Comparison of ENCODE assay signal across 8 cellular contexts in genomic region chr19:12365372-12366162, GRCh38. TPM values are rescaled to one million over a fixed set of nuclear protein-coding genes. Genes with fewer than 3 reads are reported as not detected.
DNase-seq lines count a peak whose midpoint lies in the region; ATAC-seq and TF ChIP-seq lines count a peak whose summit lies in the region.

ZNF442 (minus strand) TSS chr19:12365683; CDS start chr19:12363631, 2,052 bp downstream.

- H3K36me3 Mint-ChIP-seq in CD8-positive, alpha-beta memory T cell: peaks cover 0 to 8% (median 6%) of the 10 kb centered on the region in 3 donors
- H3K36me3 Mint-ChIP-seq in activated T-helper 2 cell treated with anti-CD3 and anti-CD28 coated beads, Interferon-gamma antibody, Interleukin-2, Interleukin-4, amounts not matched to agents 10 μg/mL and 5 μg/mL and 100 μg/mL, durations not matched to agents 14 hours and 24 hours and 36 hours (ENCODE audit: low read depth): peaks cover 6% of the 10 kb centered on the region
- peaks cover 0 to 8% (median 3%) of the 10 kb centered on the region in 5 donors for H3K36me3 Mint-ChIP-seq in naive thymus-derived CD4-positive, alpha-beta T cell
- H3K36me3 Mint-ChIP-seq in stimulated activated memory B cell treated with anti-CD40 and anti-IgM and Interleukin-4, amounts not matched to agents 10 μg/mL and 1 μg/mL and 100 μg/mL, for 72 hours: no peaks in the 10 kb centered on the region

- peaks cover 0 to 6% (median 0%) of the 10 kb centered on the region in 5 donors for H3K9me3 Mint-ChIP-seq in CD8-positive, alpha-beta memory T cell
- H3K9me3 Mint-ChIP-seq in activated T-helper 2 cell treated with anti-CD3 and anti-CD28 coated beads, Interferon-gamma antibody, Interleukin-2, Interleukin-4, amounts not matched to agents 10 μg/mL and 5 μg/mL and 100 μg/mL, durations not matched to agents 14 hours and 24 hours and 36 hours: peaks cover 30% of the 10 kb centered on the region
- peaks cover 0 to 18% (median 0%) of the 10 kb centered on the region in 11 donors for H3K9me3 Mint-ChIP-seq in naive thymus-derived CD4-positive, alpha-beta T cell
- H3K9me3 Mint-ChIP-seq in stimulated activated memory B cell treated with anti-CD40 and anti-IgM and Interleukin-4, amounts not matched to agents 10 μg/mL and 1 μg/mL and 100 μg/mL, for 72 hours: no peaks in the 10 kb centered on the region

- H3K27ac ChIP-seq in CD8-positive, alpha-beta memory T cell (ENCODE audit: low read depth, low read length): peak within 1 kb of the TSS; percentile 69
- peak within 1 kb of the TSS; percentile 68 for H3K27ac ChIP-seq in naive thymus-derived CD4-positive, alpha-beta T cell (ENCODE audit: low read depth, low read length)

- CTCF ChIA-PET in CD8-positive, alpha-beta memory T cell (lab: Charles Lee): interaction anchor here (0.9 to 1.2 kb wide), 3 partner anchors 32 to 441 kb away, joined by 3 to 6 read pairs (median 3); partner anchors contain the start of genes ZNF136, ZNF563 and ZNF700
- CTCF ChIA-PET in naive thymus-derived CD4-positive, alpha-beta T cell (lab: Charles Lee): interaction anchor here (0.6 to 1.3 kb wide), 6 partner anchors 11 to 511 kb away, joined by 3 to 5 read pairs (median 4); partner anchors contain the start of genes ZNF136 and ZNF563

- intact Hi-C loops in activated T-helper 2 cell treated with anti-CD3 and anti-CD28 coated beads, Interferon-gamma antibody, Interleukin-2, Interleukin-4, amounts not matched to agents 10 μg/mL and 5 μg/mL and 100 μg/mL, durations not matched to agents 14 hours and 24 hours and 36 hours (cut with micrococcal nuclease): loop anchor here (1.0 kb wide), 1 partner anchor 34 kb away; no protein-coding TSS in a partner anchor
- intact Hi-C loops in naive thymus-derived CD4-positive, alpha-beta T cell (cut with micrococcal nuclease): loop anchor here (1.0 to 2.0 kb wide), 8 partner anchors 32 to 186 kb away; partner anchors contain the start of genes ZNF44 (in 2 of the 2), ZNF563 (in 2 of the 2), ZNF799 (in 2 of the 2) and ZNF564 (in 1 of the 2)

- peak; percentile 69 for TF ChIP-seq CTCF in fibroblast of mammary gland (conservative IDR thresholded peaks at IDR 0.05; ENCODE audit: control insufficient read depth, insufficient read depth, low read depth, low read length)

- no peaks in the 10 kb centered on the region for H3K36me3 ChIP-seq in CD8-positive, alpha-beta memory T cell (ENCODE audit: insufficient read depth, low read length)
- H3K36me3 ChIP-seq in naive thymus-derived CD4-positive, alpha-beta T cell (ENCODE audit: control insufficient read depth in 2 of 3, insufficient read depth in 3 of 3, low read length in 3 of 3): peaks cover 0 to 5% (median 0%) of the 10 kb centered on the region in 3 experiments

- peak within 1 kb of the TSS; percentile 50 to 92 (median 80) for H3K27ac Mint-ChIP-seq in CD8-positive, alpha-beta memory T cell
- no peak within 1 kb of the TSS for H3K27ac Mint-ChIP-seq in activated T-helper 2 cell treated with anti-CD3 and anti-CD28 coated beads, Interferon-gamma antibody, Interleukin-2, Interleukin-4, amounts not matched to agents 10 μg/mL and 5 μg/mL and 100 μg/mL, durations not matched to agents 14 hours and 24 hours and 36 hours
- peak within 1 kb of the TSS; percentile 68 to 91 (median 85) for H3K27ac Mint-ChIP-seq in naive thymus-derived CD4-positive, alpha-beta T cell
- peak within 1 kb of the TSS; percentile 98 for H3K27ac Mint-ChIP-seq in stimulated activated memory B cell treated with anti-CD40 and anti-IgM and Interleukin-4, amounts not matched to agents 10 μg/mL and 1 μg/mL and 100 μg/mL, for 72 hours

- POLR2A ChIA-PET in CD8-positive, alpha-beta memory T cell (lab: Charles Lee): interaction anchor here (0.5 to 2.0 kb wide), 7 partner anchors 33 to 442 kb away, joined by 3 to 18 read pairs (median 3); partner anchors contain the start of gene ZNF563
- POLR2A ChIA-PET in naive thymus-derived CD4-positive, alpha-beta T cell (lab: Charles Lee): interaction anchor here (0.6 to 2.3 kb wide), 8 partner anchors 33 to 166 kb away, joined by 3 to 26 read pairs (median 3); partner anchors contain the start of genes ZNF44 and ZNF563

- DNase-seq in CD8-positive, alpha-beta memory T cell: peak; percentile 57 to 87 (median 76)
- DNase-seq in HPDE6-E6E7 (ENCODE audit: extremely low spot score) (peak; percentile 94), RKO (ENCODE audit: low spot score) (peak; percentile 97), fibroblast of mammary gland (ENCODE audit: low read depth) (peak; percentile 93)
- peak; percentile 64 for DNase-seq in activated T-helper 2 cell treated with anti-CD3 and anti-CD28 coated beads, Interferon-gamma antibody, Interleukin-2, Interleukin-4, amounts not matched to agents 10 μg/mL and 5 μg/mL and 100 μg/mL, durations not matched to agents 14 hours and 24 hours and 36 hours (ENCODE audit: low spot score)
- DNase-seq in naive thymus-derived CD4-positive, alpha-beta T cell: peak; percentile 56 to 88 (median 80)

- H3K4me3 ChIP-seq in CD8-positive, alpha-beta memory T cell (ENCODE audit: low read length): peak within 1 kb of the TSS; percentile 63
- H3K4me3 ChIP-seq in fibroblast of mammary gland (ENCODE audit: control insufficient read depth, low read depth, low read length): peak within 1 kb of the TSS; percentile 73
- H3K4me3 ChIP-seq in naive thymus-derived CD4-positive, alpha-beta T cell (ENCODE audit: low read length): peak within 1 kb of the TSS; percentile 66

- no peaks in the 10 kb centered on the region for H3K9me3 ChIP-seq in CD8-positive, alpha-beta memory T cell (ENCODE audit: low read length)
- H3K9me3 ChIP-seq in naive thymus-derived CD4-positive, alpha-beta T cell (ENCODE audit: control insufficient read depth in 2 of 3, low read length in 3 of 3): no peaks in the 10 kb centered on the region

- peaks cover 21 to 25% (median 22%) of the 10 kb centered on the region in 3 donors for H3K4me1 Mint-ChIP-seq in CD8-positive, alpha-beta memory T cell
- peaks cover 7% of the 10 kb centered on the region for H3K4me1 Mint-ChIP-seq in activated T-helper 2 cell treated with anti-CD3 and anti-CD28 coated beads, Interferon-gamma antibody, Interleukin-2, Interleukin-4, amounts not matched to agents 10 μg/mL and 5 μg/mL and 100 μg/mL, durations not matched to agents 14 hours and 24 hours and 36 hours (ENCODE audit: low read depth)
- H3K4me1 Mint-ChIP-seq in naive thymus-derived CD4-positive, alpha-beta T cell: peaks cover 0 to 33% (median 24%) of the 10 kb centered on the region in 7 donors
- H3K4me1 Mint-ChIP-seq in stimulated activated memory B cell treated with anti-CD40 and anti-IgM and Interleukin-4, amounts not matched to agents 10 μg/mL and 1 μg/mL and 100 μg/mL, for 72 hours: peaks cover 36% of the 10 kb centered on the region

- H3K4me1 ChIP-seq in CD8-positive, alpha-beta memory T cell (ENCODE audit: insufficient read depth, low read length): peaks cover 11% of the 10 kb centered on the region
- peaks cover 7 to 10% of the 10 kb centered on the region in 2 donors for H3K4me1 ChIP-seq in naive thymus-derived CD4-positive, alpha-beta T cell (ENCODE audit: control insufficient read depth in 2 of 2, insufficient read depth in 2 of 2, low read length in 2 of 2)

- peak within 1 kb of the TSS; percentile 87 to 97 (median 95) for H3K4me3 Mint-ChIP-seq in CD8-positive, alpha-beta memory T cell
- peak within 1 kb of the TSS; percentile 86 for H3K4me3 Mint-ChIP-seq in activated T-helper 2 cell treated with anti-CD3 and anti-CD28 coated beads, Interferon-gamma antibody, Interleukin-2, Interleukin-4, amounts not matched to agents 10 μg/mL and 5 μg/mL and 100 μg/mL, durations not matched to agents 14 hours and 24 hours and 36 hours (ENCODE audit: low read depth)
- H3K4me3 Mint-ChIP-seq in naive thymus-derived CD4-positive, alpha-beta T cell: peak within 1 kb of the TSS; percentile 92 to 99 (median 97)
- H3K4me3 Mint-ChIP-seq in stimulated activated memory B cell treated with anti-CD40 and anti-IgM and Interleukin-4, amounts not matched to agents 10 μg/mL and 1 μg/mL and 100 μg/mL, for 72 hours: peak within 1 kb of the TSS; percentile 99

- no peaks in the 10 kb centered on the region for H3K27me3 ChIP-seq in CD8-positive, alpha-beta memory T cell (ENCODE audit: insufficient read depth, low read length, poor library complexity, severe bottlenecking)
- no peaks in the 10 kb centered on the region for H3K27me3 ChIP-seq in naive thymus-derived CD4-positive, alpha-beta T cell (ENCODE audit: control insufficient read depth in 2 of 2, insufficient read depth in 2 of 2, low read length in 2 of 2)

- ATAC-seq in GM19438 (IDR thresholded peaks at IDR 0.05; ENCODE audit: low read depth, unreplicated experiment): peak; percentile 91
- ATAC-seq in naive thymus-derived CD4-positive, alpha-beta T cell: peak; percentile 99
- ATAC-seq in stimulated activated memory B cell treated with anti-CD40 and anti-IgM and Interleukin-4, amounts not matched to agents 10 μg/mL and 1 μg/mL and 100 μg/mL, for 72 hours: peak; percentile 99

- H3K27me3 Mint-ChIP-seq in CD8-positive, alpha-beta memory T cell: no peaks in the 10 kb centered on the region
- H3K27me3 Mint-ChIP-seq in activated T-helper 2 cell treated with anti-CD3 and anti-CD28 coated beads, Interferon-gamma antibody, Interleukin-2, Interleukin-4, amounts not matched to agents 10 μg/mL and 5 μg/mL and 100 μg/mL, durations not matched to agents 14 hours and 24 hours and 36 hours (ENCODE audit: low read depth): peaks cover 1% of the 10 kb centered on the region
- peaks cover 0 to 10% (median 0%) of the 10 kb centered on the region in 5 donors for H3K27me3 Mint-ChIP-seq in naive thymus-derived CD4-positive, alpha-beta T cell
- no peaks in the 10 kb centered on the region for H3K27me3 Mint-ChIP-seq in stimulated activated memory B cell treated with anti-CD40 and anti-IgM and Interleukin-4, amounts not matched to agents 10 μg/mL and 1 μg/mL and 100 μg/mL, for 72 hours

RNA-seq across cellular contexts. Expression of gene ZNF442, which starts in this region (rescaled TPM):
- 1 to 10 TPM; 2.2 to 2.5 TPM for total RNA-seq in CD8-positive, alpha-beta memory T cell
- polyA plus RNA-seq in CD8-positive, alpha-beta memory T cell: 1.1 TPM
- total RNA-seq in activated T-helper 2 cell treated with anti-CD3 and anti-CD28 coated beads, Interferon-gamma antibody, Interleukin-2, Interleukin-4, amounts not matched to agents 10 μg/mL and 5 μg/mL and 100 μg/mL, durations not matched to agents 14 hours and 24 hours and 36 hours: 0.55 and 1.2 TPM in 2 replicates
- total RNA-seq in naive thymus-derived CD4-positive, alpha-beta T cell: 1 to 10 TPM in 2 of 5 experiments, under 1 TPM in 3; 0.44 to 6.0 (median 0.58) TPM
- polyA plus RNA-seq in naive thymus-derived CD4-positive, alpha-beta T cell: 1 to 10 TPM; 1.1 TPM

Comparison
In these comparisons a context has a peak if more than half of its experiments do, and no peak if none do; other contexts are left out.
1. Peak in every context shown above with its lines: DNase-seq, ATAC-seq, H3K4me3 ChIP-seq and H3K27ac ChIP-seq.